21 cellular contexts compared by ENCODE assay signal in the genomic region with DNA sequence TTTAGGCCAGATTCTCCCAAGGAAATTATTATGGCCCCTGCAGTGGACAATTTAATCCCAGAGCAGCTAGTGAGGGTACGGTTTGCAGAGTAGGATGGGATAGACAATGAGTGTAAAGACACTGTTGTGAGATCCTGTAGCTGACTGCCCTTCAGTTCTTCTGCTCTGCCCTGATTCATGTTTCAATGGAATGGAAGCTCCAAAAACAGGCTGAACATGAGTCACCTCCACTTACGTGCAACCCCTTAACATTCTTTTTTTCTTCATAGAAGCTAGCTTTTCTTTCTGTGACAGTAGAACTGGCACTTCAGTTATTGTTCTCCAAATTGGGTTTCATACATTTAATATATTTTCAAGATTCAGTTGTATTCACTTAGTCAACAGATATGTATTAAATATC. TPM values are rescaled to one million over a fixed set of nuclear protein-coding genes. Genes with fewer than 3 reads are reported as not detected.
DNase-seq lines count a peak whose midpoint lies in the region; ATAC-seq and TF ChIP-seq lines count a peak whose summit lies in the region.
"Had no signal": no experiment of that assay in that cellular context is flagged by ENCODE, and none has a peak within 500 bp of the region (broad histone marks: within the 10 kb centered on the region; RNA-seq: fewer than 3 reads in every experiment).

No MANE protein-coding gene starts in this region.

- H2BK15ac ChIP-seq in mesendoderm (replicated peaks; ENCODE audit: low read depth): no peak overlapping the region

- H2BK5ac ChIP-seq in mesendoderm (ENCODE audit: low read length): no peak overlapping the region

- H3K79me1 ChIP-seq in mesendoderm (ENCODE audit: low read length): no peaks in the 10 kb centered on the region

- peaks cover 3% of the 10 kb centered on the region for H3K4me1 ChIP-seq in mesendoderm (ENCODE audit: control insufficient read depth, low read depth, low read length)
- H3K4me1 ChIP-seq: BLaER1, colonic mucosa, uterus had no signal

- H3K56ac ChIP-seq in mesendoderm (ENCODE audit: low read length): no peak overlapping the region

- H4K5ac ChIP-seq in mesendoderm (ENCODE audit: low read length): no peak overlapping the region

- POLR2A ChIA-PET in RWPE1 (lab: Yijun Ruan, JAX; ENCODE audit: low non-redundant PET): no interaction called here

- ATAC-seq in HG03520 (IDR thresholded peaks at IDR 0.05; ENCODE audit: unreplicated experiment): no peak
- ATAC-seq: activated naive CD8-positive, alpha-beta T cell treated with anti-CD3 and anti-CD28 coated beads, Interleukin-2, amount 50 U/mL, for 24 hours; activated T-cell treated with anti-CD3 and anti-CD28 coated beads, Interleukin-2, amount 50 U/mL, for 72 hours; left lobe of liver; stimulated activated naive CD8-positive, alpha-beta T cell treated with anti-CD3 and anti-CD28 coated beads, Interleukin-15, amount 100 ng/mL, for 72 hours had no signal

- no peaks in the 10 kb centered on the region for H3K79me2 ChIP-seq in mesendoderm (ENCODE audit: control insufficient read depth, insufficient read depth, low read length)

- DNase-seq in EL: peak; percentile 78
- DNase-seq in RWPE1 (ENCODE audit: low spot score): peak; percentile 16
- DNase-seq in epithelial cell of prostate (ENCODE audit: low read depth, low spot score): peak; percentile 40
- peak; percentile 26 for DNase-seq in myocyte (ENCODE audit: low read depth)
- no peak for DNase-seq in mesendoderm
- no peak for DNase-seq in stimulated activated CD4-positive, alpha-beta T cell treated with anti-CD3 and anti-CD28 coated beads, Interleukin-1b, Interleukin-23, amount 100 ng/mL, for 48 hours
- DNase-seq in OCI-M2 (lab: John Stamatoyannopoulos, UW; ENCODE audit: unreplicated experiment): no peak
- DNase-seq: activated naive CD8-positive, alpha-beta T cell treated with anti-CD3 and anti-CD28 coated beads, Interleukin-2, amount 50 U/mL, for 24 hours; activated T-cell treated with anti-CD3 and anti-CD28 coated beads, Interleukin-2, amount 50 U/mL, for 72 hours; colonic mucosa; MV-4-11; NCI-H2029 treated with DMSO at 0.1 percent for 48 hours; NCI-H524; stimulated activated naive CD8-positive, alpha-beta T cell treated with anti-CD3 and anti-CD28 coated beads, Interleukin-15, amount 100 ng/mL, for 72 hours; uterus had no signal

- CTCF ChIA-PET in RWPE1 (lab: Yijun Ruan, JAX): interaction anchor here (0.5 kb wide), 1 partner anchor 73 kb away, joined by 3 read pairs; a partner anchor contains a TSS

- no peak overlapping the region for H3K4ac ChIP-seq in mesendoderm (ENCODE audit: low read depth, low read length)

- H3K4me3 ChIP-seq in mesendoderm (ENCODE audit: low read length): no peak overlapping the region
- H3K4me3 ChIP-seq: BLaER1, colonic mucosa, SK-N-MC, uterus had no signal

- H3K9ac ChIP-seq in mesendoderm (ENCODE audit: low read length): no peak overlapping the region
- H3K9ac ChIP-seq: BLaER1 had no signal

- H2AK5ac ChIP-seq in mesendoderm (ENCODE audit: low read length): no peak overlapping the region

- H3K4me2 ChIP-seq in mesendoderm (ENCODE audit: low read length): no peak overlapping the region
- H3K4me2 ChIP-seq: BLaER1 had no signal

- H3K27ac ChIP-seq in RWPE1: no peak overlapping the region
- H3K27ac ChIP-seq in epithelial cell of prostate: no peak overlapping the region
- H3K27ac ChIP-seq in mesendoderm (ENCODE audit: low read depth, low read length): no peak overlapping the region
- H3K27ac ChIP-seq: BLaER1, colonic mucosa, SK-N-MC, uterus had no signal

- H4K8ac ChIP-seq in mesendoderm (ENCODE audit: low read depth, low read length): no peak overlapping the region

- TF ChIP-seq CTCF in RWPE1 (conservative IDR thresholded peaks at IDR 0.05; ENCODE audit: low read depth): no peak

- no CpG with 5 or more reads among the region's 2 CpGs for WGBS in mesendoderm (ENCODE audit: extremely low coverage, insufficient coverage, low lambda C conversion rate)

- H3K36me3 ChIP-seq in mesendoderm (ENCODE audit: control insufficient read depth, insufficient read depth, low read length): no peaks in the 10 kb centered on the region
- H3K36me3 ChIP-seq: BLaER1, colonic mucosa, uterus had no signal

- no peak overlapping the region for H2BK120ac ChIP-seq in mesendoderm (ENCODE audit: low read depth, low read length)

- no peaks in the 10 kb centered on the region for H3K27me3 ChIP-seq in mesendoderm (ENCODE audit: insufficient read depth, low read length, poor library complexity)
- H3K27me3 ChIP-seq: BLaER1, colonic mucosa, uterus had no signal

- H3K18ac ChIP-seq in mesendoderm (ENCODE audit: low read length): no peak overlapping the region

- no peak overlapping the region for H3K23ac ChIP-seq in mesendoderm (ENCODE audit: low read length)

RNA-seq across cellular contexts. Expression of a gene that starts 32.1 kb away (rescaled TPM):
- total RNA-seq in myocyte: not detected in 2 replicates
- polyA plus RNA-seq in myocyte (2012): 0.33 TPM
- polyA plus RNA-seq in mesendoderm (2013, experiment 1 of 2): not detected
- polyA plus RNA-seq in mesendoderm (2013, experiment 2 of 2): not detected
- total RNA-seq: activated T-cell treated with anti-CD3 and anti-CD28 coated beads, Interleukin-2, amount 50 U/mL, for 72 hours; H1; posterior vena cava; uterus had no signal
- polyA plus RNA-seq: H1 had no signal

Comparison
In these comparisons a context has a peak if more than half of its experiments do, and no peak if none do; other contexts are left out.
1. DNase-seq: peak in EL (single experiment), RWPE1 (single experiment), epithelial cell of prostate (single experiment) and myocyte (single experiment); none in mesendoderm (single experiment), stimulated activated CD4-positive, alpha-beta T cell treated with anti-CD3 and anti-CD28 coated beads, Interleukin-1b, Interleukin-23, amount 100 ng/mL, for 48 hours (single experiment) and OCI-M2 (single experiment).